Comparison of ENCODE assay signal across 9 cellular contexts in the genomic region with DNA sequence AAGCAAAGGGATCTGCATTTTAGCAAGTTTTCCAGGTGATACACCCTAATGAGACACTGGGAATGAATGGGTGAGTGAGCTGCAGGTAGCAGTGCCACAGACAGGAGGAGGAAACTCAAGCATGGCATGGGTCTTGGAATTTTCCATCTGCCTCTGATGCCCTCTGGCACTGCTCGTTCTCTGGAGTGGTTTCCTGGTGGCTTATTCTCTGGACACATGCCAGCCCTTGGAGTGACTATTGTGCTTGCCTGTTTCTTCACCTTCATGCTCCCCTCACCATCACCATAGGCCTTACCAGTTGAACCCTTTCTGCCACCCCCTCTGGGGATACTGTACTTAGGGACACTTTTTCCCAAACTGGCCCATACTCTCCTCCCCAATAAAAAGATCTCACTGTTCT. TPM values are rescaled to one million over a fixed set of nuclear protein-coding genes. Genes with fewer than 3 reads are reported as not detected.
A peak's percentile ranks its signal among the peaks of the same experiment; 100 is the strongest.
DNase-seq lines count a peak whose midpoint lies in the region; ATAC-seq lines count a peak whose summit lies in the region.
"Had no signal": no experiment of that assay in that cellular context is flagged by ENCODE, and none has a peak within 500 bp of the region (broad histone marks: within the 10 kb centered on the region; RNA-seq: fewer than 3 reads in every experiment).

No MANE protein-coding gene starts in this region.

- H3K36me3 ChIP-seq in SJSA1 (peaks cover 55% of the 10 kb centered on the region), stomach smooth muscle (ENCODE audit: control insufficient read depth in 2 of 2, insufficient read depth in 2 of 2, low read length in 2 of 2) (peaks cover 10 to 21% of the 10 kb centered on the region in 2 donors)

- peak overlapping the region in 1 of 2 donors; percentile 98 for H3K9ac ChIP-seq in stomach smooth muscle (ENCODE audit: low read length in 2 of 2)

- CTCF ChIA-PET in activated CD8-positive, alpha-beta memory T cell treated with anti-CD3 and anti-CD28 coated beads, Interleukin-2, amount 10 ng/mL, durations not matched to agents 7 days and 5 days (lab: Charles Lee) = interaction anchor here (0.9 to 6.7 kb wide), 3 partner anchors 14 to 27 kb away, joined by 3 to 62 read pairs (median 4); a partner anchor contains a TSS

- H3K9me3 Mint-ChIP-seq in activated CD8-positive, alpha-beta memory T cell treated with anti-CD3 and anti-CD28 coated beads, Interleukin-2, amount 10 ng/mL, durations not matched to agents 7 days and 5 days (ENCODE audit: low read depth) = no peaks in the 10 kb centered on the region

- no peak overlapping the region for H3K27ac ChIP-seq in SJSA1
- H3K27ac ChIP-seq in stomach smooth muscle (ENCODE audit: low read length) = no peak overlapping the region

- H3K27me3 ChIP-seq in SJSA1 (replicated peaks) (no peaks in the 10 kb centered on the region), stomach smooth muscle (ENCODE audit: control insufficient read depth in 1 of 2, insufficient read depth in 2 of 2, low read length in 2 of 2) (no peaks in the 10 kb centered on the region)

- DNase-seq in activated CD8-positive, alpha-beta memory T cell treated with anti-CD3 and anti-CD28 coated beads, Interleukin-2, amount 10 ng/mL, durations not matched to agents 7 days and 5 days = no peak
- DNase-seq in activated CD8-positive, alpha-beta memory T cell treated with anti-CD3 and anti-CD28 coated beads, Interleukin-2, amount 50 U/mL, for 48 hours = no peak
- no peak for DNase-seq in SJSA1 (ENCODE audit: low read depth in 1 of 2, low spot score in 2 of 2)
- peak; percentile 36 for DNase-seq in glomerular visceral epithelial cell (ENCODE audit: extremely low spot score)
- no peak for DNase-seq in NCI-H187 (lab: John Stamatoyannopoulos, UW)
- DNase-seq in hippocampal formation (lab: John Stamatoyannopoulos, UW) = no peak
- DNase-seq: NCI-H2107 had no signal

- H3K4me3 ChIP-seq in SJSA1 = peak overlapping the region; percentile 59
- peak overlapping the region; percentile 93 to 97 for H3K4me3 ChIP-seq in stomach smooth muscle (ENCODE audit: low read length in 2 of 2)

- peak overlapping the region; percentile 99 for H3K27ac Mint-ChIP-seq in activated CD8-positive, alpha-beta memory T cell treated with anti-CD3 and anti-CD28 coated beads, Interleukin-2, amount 10 ng/mL, durations not matched to agents 7 days and 5 days

- peaks cover 58% of the 10 kb centered on the region for H3K4me1 Mint-ChIP-seq in activated CD8-positive, alpha-beta memory T cell treated with anti-CD3 and anti-CD28 coated beads, Interleukin-2, amount 10 ng/mL, durations not matched to agents 7 days and 5 days

- no peak for ATAC-seq in activated CD8-positive, alpha-beta memory T cell treated with anti-CD3 and anti-CD28 coated beads, Interleukin-2, amount 10 ng/mL, durations not matched to agents 7 days and 5 days
- ATAC-seq in GM21529 (IDR thresholded peaks at IDR 0.05; ENCODE audit: unreplicated experiment) = no peak

- H3K4me3 Mint-ChIP-seq in activated CD8-positive, alpha-beta memory T cell treated with anti-CD3 and anti-CD28 coated beads, Interleukin-2, amount 10 ng/mL, durations not matched to agents 7 days and 5 days = peak overlapping the region; percentile 88

- peaks cover 21% of the 10 kb centered on the region for H3K36me3 Mint-ChIP-seq in activated CD8-positive, alpha-beta memory T cell treated with anti-CD3 and anti-CD28 coated beads, Interleukin-2, amount 10 ng/mL, durations not matched to agents 7 days and 5 days

- no peaks in the 10 kb centered on the region for H3K9me3 ChIP-seq in SJSA1 (replicated peaks)
- no peaks in the 10 kb centered on the region for H3K9me3 ChIP-seq in stomach smooth muscle (ENCODE audit: control insufficient read depth in 2 of 2, low read length in 2 of 2)

- H3K27me3 Mint-ChIP-seq in activated CD8-positive, alpha-beta memory T cell treated with anti-CD3 and anti-CD28 coated beads, Interleukin-2, amount 10 ng/mL, durations not matched to agents 7 days and 5 days = no peaks in the 10 kb centered on the region

- H3K4me1 ChIP-seq in SJSA1 (replicated peaks) (peaks cover 35% of the 10 kb centered on the region), stomach smooth muscle (ENCODE audit: control insufficient read depth, insufficient read depth, low read length) (peaks cover 48% of the 10 kb centered on the region)

RNA-seq across cellular contexts. Expression of a gene that starts 1.6 kb away (rescaled TPM):
- 100 to 1,000 TPM in 1 of 2 experiments, 10 to 100 TPM in 1; 95.9 to 108 TPM for total RNA-seq in activated CD8-positive, alpha-beta memory T cell treated with anti-CD3 and anti-CD28 coated beads, Interleukin-2, amount 10 ng/mL, durations not matched to agents 7 days and 5 days
- total RNA-seq in SJSA1 (2014; rRNA removed; shearing (Covaris generic)) = 10.2 and 15.4 TPM in 2 replicates

RNA-seq across cellular contexts. Expression of a gene that starts 3.4 kb away (rescaled TPM):
- 10 to 100 TPM; 54.8 to 60.4 TPM for total RNA-seq in activated CD8-positive, alpha-beta memory T cell treated with anti-CD3 and anti-CD28 coated beads, Interleukin-2, amount 10 ng/mL, durations not matched to agents 7 days and 5 days
- 20.1 and 35.0 TPM in 2 replicates for total RNA-seq in SJSA1 (2014; rRNA removed; shearing (Covaris generic))

RNA-seq across cellular contexts. Expression of a gene that starts 10.8 kb away (rescaled TPM):
- total RNA-seq in activated CD8-positive, alpha-beta memory T cell treated with anti-CD3 and anti-CD28 coated beads, Interleukin-2, amount 10 ng/mL, durations not matched to agents 7 days and 5 days = 1 to 10 TPM in 1 of 2 experiments, under 1 TPM in 1; 0.70 to 1.1 TPM
- total RNA-seq in SJSA1 (2014; rRNA removed; shearing (Covaris generic)) = 0.13 and 1.5 TPM in 2 replicates

RNA-seq across cellular contexts. Expression of a gene that starts 14.0 kb away (rescaled TPM):
- total RNA-seq in activated CD8-positive, alpha-beta memory T cell treated with anti-CD3 and anti-CD28 coated beads, Interleukin-2, amount 10 ng/mL, durations not matched to agents 7 days and 5 days = 10 to 100 TPM; 24.4 to 25.5 TPM
- total RNA-seq in SJSA1 (2014; rRNA removed; shearing (Covaris generic)) = 18.4 and 22.3 TPM in 2 replicates

RNA-seq across cellular contexts. Expression of a gene that starts 27.5 kb away (rescaled TPM):
- 10 to 100 TPM; 18.2 to 19.4 TPM for total RNA-seq in activated CD8-positive, alpha-beta memory T cell treated with anti-CD3 and anti-CD28 coated beads, Interleukin-2, amount 10 ng/mL, durations not matched to agents 7 days and 5 days
- total RNA-seq in SJSA1 (2014; rRNA removed; shearing (Covaris generic)) = 16.2 and 26.8 TPM in 2 replicates
